ENCODE assay signal across 21 cellular contexts in the genomic region with DNA sequence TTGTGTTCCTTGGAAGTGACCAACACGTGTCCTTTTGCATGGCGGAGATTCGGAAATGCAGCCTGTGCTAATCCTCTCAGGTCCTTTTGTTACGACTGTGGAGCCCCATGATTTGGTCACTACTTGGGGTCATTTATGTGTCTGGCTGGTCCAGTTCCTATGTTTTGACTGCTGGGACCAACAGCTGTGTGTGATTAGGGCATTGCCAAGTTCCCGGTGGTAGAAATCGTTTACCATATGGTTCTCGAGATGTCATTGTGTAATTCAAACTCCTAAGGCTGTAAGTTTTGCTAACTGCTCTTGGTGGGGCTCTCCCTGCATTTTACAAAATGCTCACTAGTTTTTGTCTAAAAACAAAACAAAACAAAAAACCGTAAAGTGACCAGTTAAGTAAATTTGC.
A peak's percentile ranks its signal among the peaks of the same experiment; 100 is the strongest.
DNase-seq lines count a peak whose midpoint lies in the region; ATAC-seq and TF ChIP-seq lines count a peak whose summit lies in the region.
"Had no signal": no experiment of that assay in that cellular context is flagged by ENCODE, and none has a peak within 500 bp of the region (broad histone marks: within the 10 kb centered on the region; RNA-seq: fewer than 3 reads in every experiment).

No MANE protein-coding gene starts in this region.

- H3K4me2 ChIP-seq in GM23248 (ENCODE audit: unreplicated experiment) = no peak overlapping the region
- H3K4me2 ChIP-seq in OCI-LY7 (ENCODE audit: low read length) = no peak overlapping the region

- H3K9ac ChIP-seq in GM23248 = no peak overlapping the region

- no peaks in the 10 kb centered on the region for H3K27me3 ChIP-seq in GM23248 (replicated peaks; ENCODE audit: insufficient read depth)
- no peaks in the 10 kb centered on the region for H3K27me3 ChIP-seq in body of pancreas
- H3K27me3 ChIP-seq: BE2C, colonic mucosa, neutrophil, sigmoid colon had no signal

- no peaks in the 10 kb centered on the region for H3K36me3 ChIP-seq in GM23248 (ENCODE audit: low read depth)
- no peaks in the 10 kb centered on the region for H3K36me3 ChIP-seq in OCI-LY7 (ENCODE audit: insufficient read depth, low read length)
- H3K36me3 ChIP-seq in body of pancreas (replicated peaks in 1 of 2; ENCODE audit: insufficient read depth in 1 of 2, low read depth in 2 of 2) = no peaks in the 10 kb centered on the region
- H3K36me3 ChIP-seq: BE2C, colonic mucosa, neutrophil, sigmoid colon had no signal

- H2AFZ ChIP-seq in GM23248 = no peak overlapping the region
- H2AFZ ChIP-seq in OCI-LY7 (ENCODE audit: low read length) = no peak overlapping the region

- no peak overlapping the region for H3K4me3 ChIP-seq in GM23248
- H3K4me3 ChIP-seq in OCI-LY7 (ENCODE audit: low read depth, low read length, poor library complexity, severe bottlenecking) = no peak overlapping the region
- no peak overlapping the region for H3K4me3 ChIP-seq in body of pancreas
- H3K4me3 ChIP-seq: colonic mucosa, sigmoid colon had no signal

- POLR2A ChIA-PET in OCI-LY7 (lab: Charles Lee) = no interaction called here

- BruUV-seq in OCI-LY7 (replicated peaks; lab: Mats Ljungman, UMichigan) = no TSS peak

- 41 to 44% methylated on average over 8 of the region's 8 CpGs for WGBS in GM23248 (ENCODE audit: low coverage in 1 of 2, low lambda C conversion rate in 2 of 2, missing lambda C conversion rate in 2 of 2), 2 experiments
- WGBS in body of pancreas, 2 donors = 61% methylated on average over 8 of the region's 8 CpGs

- H4K20me1 ChIP-seq in GM23248 (ENCODE audit: insufficient read depth) (peaks cover 25% of the 10 kb centered on the region), OCI-LY7 (ENCODE audit: insufficient read depth, low read length) (peaks cover 7% of the 10 kb centered on the region)

- intact Hi-C loops in OCI-LY7 (cut with micrococcal nuclease; ENCODE audit: unreplicated experiment) (no loop called here), body of pancreas (cut with DNase I) (no loop called here)

- H3K4me3 Mint-ChIP-seq in nephron = no peak overlapping the region
- H3K4me3 Mint-ChIP-seq: activated CD4-positive, alpha-beta T cell treated with anti-CD3 and anti-CD28 coated beads, Interleukin-2, amount 10 ng/mL, durations not matched to agents 24 days and 14 days had no signal

- peaks cover 14% of the 10 kb centered on the region for H3K4me1 ChIP-seq in GM23248 (ENCODE audit: insufficient read depth)
- peaks cover 14% of the 10 kb centered on the region for H3K4me1 ChIP-seq in OCI-LY7 (ENCODE audit: insufficient read depth, low read length, poor library complexity, severe bottlenecking)
- H3K4me1 ChIP-seq in body of pancreas = peaks cover 46% of the 10 kb centered on the region
- H3K4me1 ChIP-seq: BE2C, colonic mucosa had no signal

- H3K27me3 Mint-ChIP-seq in nephron (ENCODE audit: low read depth) = no peaks in the 10 kb centered on the region
- H3K27me3 Mint-ChIP-seq: activated CD4-positive, alpha-beta T cell treated with anti-CD3 and anti-CD28 coated beads, Interleukin-2, amount 10 ng/mL, durations not matched to agents 24 days and 14 days had no signal

- ATAC-seq in body of pancreas = no peak
- ATAC-seq: PC-3 had no signal

- H3K27ac ChIP-seq in GM23248 (no peak overlapping the region), OCI-LY7 (ENCODE audit: low read depth, low read length, poor library complexity, severe bottlenecking) (no peak overlapping the region), body of pancreas (no peak overlapping the region)
- H3K27ac ChIP-seq: colonic mucosa, sigmoid colon had no signal

- TF ChIP-seq POLR2A in body of pancreas (IDR thresholded peaks at IDR 0.05) = no peak

- H3K9me3 ChIP-seq in GM23248 (ENCODE audit: low read depth) (no peaks in the 10 kb centered on the region), OCI-LY7 (ENCODE audit: low read length) (no peaks in the 10 kb centered on the region), body of pancreas (no peaks in the 10 kb centered on the region)
- H3K9me3 ChIP-seq: BE2C, colonic mucosa, neutrophil, sigmoid colon had no signal

- CTCF ChIA-PET in OCI-LY7 (lab: Charles Lee; ENCODE audit: unreplicated experiment) = no interaction called here

- H3F3A ChIP-seq in GM23248 (ENCODE audit: insufficient read depth) = peaks cover 6% of the 10 kb centered on the region; the same call in 1 of the 2 replicates

- H3K27ac Mint-ChIP-seq in nephron = peak overlapping the region in 2 of 3 experiments; percentile 55 to 63
- H3K27ac Mint-ChIP-seq: activated CD4-positive, alpha-beta T cell treated with anti-CD3 and anti-CD28 coated beads, Interleukin-2, amount 10 ng/mL, durations not matched to agents 24 days and 14 days had no signal

- no peaks in the 10 kb centered on the region for H3K9me2 ChIP-seq in GM23248 (ENCODE audit: insufficient read depth)
- H3K9me2 ChIP-seq in OCI-LY7 (ENCODE audit: insufficient read depth, low read length) = no peaks in the 10 kb centered on the region

- no peaks in the 10 kb centered on the region for H3K36me3 Mint-ChIP-seq in nephron (ENCODE audit: low read depth)

- H3K79me2 ChIP-seq in GM23248 (ENCODE audit: insufficient read depth) (peaks cover 98% of the 10 kb centered on the region), OCI-LY7 (ENCODE audit: insufficient read depth, low read depth, low read length) (peaks cover 5% of the 10 kb centered on the region)

- H3K4me1 Mint-ChIP-seq in nephron = peaks cover 67% of the 10 kb centered on the region

- in situ Hi-C loops in GM23248 (cut with MboI) = no loop called here

- peak; percentile 30 for TF ChIP-seq CTCF in AG09319 (IDR thresholded peaks at IDR 0.05; ENCODE audit: low read depth, low read length)
- TF ChIP-seq CTCF in nephron (IDR thresholded peaks at IDR 0.05; ENCODE audit: unreplicated experiment in 3 of 3) = no peak
- TF ChIP-seq CTCF in OCI-LY7 (conservative IDR thresholded peaks at IDR 0.05; ENCODE audit: low read length) = no peak
- TF ChIP-seq CTCF in body of pancreas (IDR thresholded peaks at IDR 0.05) = no peak

- DNase-seq in AG09319 (ENCODE audit: extremely low read depth, low read depth) (peak; percentile 39), GM23248 (peak; percentile 48), dedifferentiated amniotic fluid mesenchymal stem cell (ENCODE audit: extremely low spot score) (peak; percentile 26), OCI-LY7 (ENCODE audit: low spot score) (no peak), cortex of kidney (lab: John Stamatoyannopoulos, UW) (no peak), body of pancreas (no peak)
- no peak for DNase-seq in effector CD8-positive, alpha-beta T cell (lab: John Stamatoyannopoulos, UW)
- DNase-seq: activated CD4-positive, alpha-beta T cell treated with anti-CD3 and anti-CD28 coated beads, Interleukin-2, amount 10 ng/mL, durations not matched to agents 24 days and 14 days; activated CD8-positive, alpha-beta memory T cell treated with anti-CD3 and anti-CD28 coated beads, Interleukin-2, amount 50 U/mL, for 48 hours; activated gamma-delta T cell treated with Interleukin-2 at 50 U/mL for 16 hours; BE2C; Calu3; colonic mucosa; GF-D8; NCI-H146; NCI-H510A; PC-3; sigmoid colon; stimulated activated CD4-positive, alpha-beta T cell treated with anti-CD3 and anti-CD28 coated beads, Interleukin-4, amount 100 ng/mL, for 4 hours had no signal

- H3K9me3 Mint-ChIP-seq in nephron = no peaks in the 10 kb centered on the region
- H3K9me3 Mint-ChIP-seq: activated CD4-positive, alpha-beta T cell treated with anti-CD3 and anti-CD28 coated beads, Interleukin-2, amount 10 ng/mL, durations not matched to agents 24 days and 14 days had no signal

Comparison
In these comparisons a context has a peak if more than half of its experiments do, and no peak if none do; other contexts are left out.
1. DNase-seq: peak in AG09319 (single experiment), GM23248 (single experiment) and dedifferentiated amniotic fluid mesenchymal stem cell (single experiment); none in effector CD8-positive, alpha-beta T cell (single experiment), OCI-LY7 (single experiment), cortex of kidney (single experiment) and body of pancreas (0 of 4).